In the genomic region with DNA sequence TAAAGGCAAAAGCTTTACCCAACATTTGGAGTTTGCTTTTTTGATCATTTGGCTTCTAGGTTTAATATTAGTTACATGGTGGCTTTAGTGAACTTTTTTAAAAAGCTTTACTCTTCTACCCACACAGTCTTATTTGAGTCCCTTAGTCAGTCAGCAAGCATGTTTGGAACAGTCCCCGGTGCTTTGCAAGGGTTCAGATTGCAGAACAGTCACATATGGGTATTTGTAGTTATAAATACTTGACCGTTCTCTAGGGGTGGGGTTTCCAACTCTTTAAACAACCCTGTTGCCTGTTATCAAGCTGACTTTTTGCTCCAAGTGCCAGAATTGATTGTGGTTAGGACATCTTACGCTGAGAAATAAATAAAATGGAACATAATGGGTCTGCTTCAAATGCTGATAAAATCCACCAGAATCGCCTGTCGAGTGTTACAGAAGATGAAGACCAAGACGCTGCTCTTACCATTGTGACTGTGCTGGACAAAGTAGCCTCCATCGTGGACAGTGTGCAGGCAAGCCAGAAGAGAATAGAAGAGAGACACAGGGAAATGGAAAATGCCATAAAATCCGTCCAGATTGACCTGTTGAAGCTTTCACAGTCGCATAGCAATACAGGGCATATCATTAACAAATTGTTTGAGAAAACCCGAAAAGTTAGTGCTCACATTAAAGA, we compare ENCODE assay signal across 1 cellular context.
TF ChIP-seq lines count a peak whose summit lies in the region.

A gene with protein sequence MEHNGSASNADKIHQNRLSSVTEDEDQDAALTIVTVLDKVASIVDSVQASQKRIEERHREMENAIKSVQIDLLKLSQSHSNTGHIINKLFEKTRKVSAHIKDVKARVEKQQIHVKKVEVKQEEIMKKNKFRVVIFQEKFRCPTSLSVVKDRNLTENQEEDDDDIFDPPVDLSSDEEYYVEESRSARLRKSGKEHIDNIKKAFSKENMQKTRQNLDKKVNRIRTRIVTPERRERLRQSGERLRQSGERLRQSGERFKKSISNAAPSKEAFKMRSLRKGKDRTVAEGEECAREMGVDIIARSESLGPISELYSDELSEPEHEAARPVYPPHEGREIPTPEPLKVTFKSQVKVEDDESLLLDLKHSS (plus strand): TSS at position 304 of the 673 bp plus-strand sequence. CDS start 65 bp downstream, at position 369.

TF ChIP-seq in IMR-90, 13 proteins besides CTCF, POLR2A, EP300 and RAD21:
- TF ChIP-seq, protein P1, sequence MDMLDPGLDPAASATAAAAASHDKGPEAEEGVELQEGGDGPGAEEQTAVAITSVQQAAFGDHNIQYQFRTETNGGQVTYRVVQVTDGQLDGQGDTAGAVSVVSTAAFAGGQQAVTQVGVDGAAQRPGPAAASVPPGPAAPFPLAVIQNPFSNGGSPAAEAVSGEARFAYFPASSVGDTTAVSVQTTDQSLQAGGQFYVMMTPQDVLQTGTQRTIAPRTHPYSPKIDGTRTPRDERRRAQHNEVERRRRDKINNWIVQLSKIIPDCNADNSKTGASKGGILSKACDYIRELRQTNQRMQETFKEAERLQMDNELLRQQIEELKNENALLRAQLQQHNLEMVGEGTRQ (IDR thresholded peaks at IDR 0.05; ENCODE audit: low read depth, low read length), result no peak
- TF ChIP-seq CEBPB (IDR thresholded peaks at IDR 0.05; ENCODE audit: low read depth, low read length) (peak; percentile 63; the same call in 1 of the 2 replicates), NFE2L2 (IDR thresholded peaks at IDR 0.05; ENCODE audit: low read depth, low read length) (no peak), RCOR1 (IDR thresholded peaks at IDR 0.05; ENCODE audit: insufficient replicate concordance, low read length) (no peak), MXI1 (IDR thresholded peaks at IDR 0.05; ENCODE audit: borderline replicate concordance, low read depth, low read length) (no peak), MAZ (IDR thresholded peaks at IDR 0.05; ENCODE audit: borderline replicate concordance, low read depth, low read length) (no peak), SMC3 (IDR thresholded peaks at IDR 0.05; ENCODE audit: low read depth, low read length) (no peak), RFX5 (IDR thresholded peaks at IDR 0.05; ENCODE audit: low read depth, low read length) (no peak), FOS (IDR thresholded peaks at IDR 0.05; ENCODE audit: low read depth, low read length) (0 out of 2 replicates have a peak, but pooled peaks have one; percentile 5), MAFK (IDR thresholded peaks at IDR 0.05; ENCODE audit: low read depth, low read length) (no peak), BHLHE40 (IDR thresholded peaks at IDR 0.05; ENCODE audit: low read depth, low read length) (0 out of 2 replicates have a peak, but pooled peaks have one; percentile 14), CHD1 (IDR thresholded peaks at IDR 0.05; ENCODE audit: low read depth, low read length) (no peak)
- TF ChIP-seq, protein P2, sequence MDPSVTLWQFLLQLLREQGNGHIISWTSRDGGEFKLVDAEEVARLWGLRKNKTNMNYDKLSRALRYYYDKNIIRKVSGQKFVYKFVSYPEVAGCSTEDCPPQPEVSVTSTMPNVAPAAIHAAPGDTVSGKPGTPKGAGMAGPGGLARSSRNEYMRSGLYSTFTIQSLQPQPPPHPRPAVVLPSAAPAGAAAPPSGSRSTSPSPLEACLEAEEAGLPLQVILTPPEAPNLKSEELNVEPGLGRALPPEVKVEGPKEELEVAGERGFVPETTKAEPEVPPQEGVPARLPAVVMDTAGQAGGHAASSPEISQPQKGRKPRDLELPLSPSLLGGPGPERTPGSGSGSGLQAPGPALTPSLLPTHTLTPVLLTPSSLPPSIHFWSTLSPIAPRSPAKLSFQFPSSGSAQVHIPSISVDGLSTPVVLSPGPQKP (IDR thresholded peaks at IDR 0.05; ENCODE audit: borderline replicate concordance, low read depth, low read length), result no peak
